In genomic region chr17:29111816-29112499, GRCh38 we compare ENCODE assay signal across 1 cellular context.
TF ChIP-seq lines count a peak whose summit lies in the region.

No MANE protein-coding gene starts in this region.

TF ChIP-seq in K562, 482 proteins besides CTCF, POLR2A, EP300 and RAD21 (continued from another document):
- TF ChIP-seq ZFP30 (CRISPR knock-in tag; IDR thresholded peaks at IDR 0.05; ENCODE audit: borderline replicate concordance) (no peak), NONO (IDR thresholded peaks at IDR 0.05; ENCODE audit: low read depth in 2 of 2, low read length in 1 of 2) (no peak), NFXL1 (CRISPR knock-in tag; IDR thresholded peaks at IDR 0.05) (no peak), SREBF2 (CRISPR knock-in tag; IDR thresholded peaks at IDR 0.05) (no peak), HMGXB4 (CRISPR knock-in tag; IDR thresholded peaks at IDR 0.05) (no peak), KLF6 (CRISPR knock-in tag; IDR thresholded peaks at IDR 0.05; ENCODE audit: borderline replicate concordance) (no peak), ZBTB11 (CRISPR knock-in tag; IDR thresholded peaks at IDR 0.05) (no peak), FOXP4 (CRISPR knock-in tag; IDR thresholded peaks at IDR 0.05; ENCODE audit: borderline replicate concordance) (no peak), MLLT1 (IDR thresholded peaks at IDR 0.05) (no peak), ELF1 (tag; IDR thresholded peaks at IDR 0.05) (no peak), MED1 (CRISPR knock-in tag; IDR thresholded peaks at IDR 0.05; ENCODE audit: borderline replicate concordance) (no peak), PREB (CRISPR knock-in tag; IDR thresholded peaks at IDR 0.05) (no peak), E2F6 (IDR thresholded peaks at IDR 0.05; ENCODE audit: borderline replicate concordance in 1 of 2, extremely low read depth in 1 of 2, insufficient read depth in 1 of 2, insufficient read length in 1 of 2, low read depth in 1 of 2, low read length in 1 of 2, poor library complexity in 1 of 2, severe bottlenecking in 1 of 2) (peak; percentile 23 to 71), REST (CRISPR knock-in tag; IDR thresholded peaks at IDR 0.05; ENCODE audit: low read depth) (no peak), ZNF347 (CRISPR knock-in tag; IDR thresholded peaks at IDR 0.05; ENCODE audit: low read depth) (no peak), CTCFL (IDR thresholded peaks at IDR 0.05; ENCODE audit: borderline replicate concordance, insufficient read depth, low read depth, low read length, poor library complexity, severe bottlenecking) (no peak), DEAF1 (CRISPR knock-in tag; IDR thresholded peaks at IDR 0.05) (0 out of 2 replicates have a peak, but pooled peaks have one; percentile 53), ZNF232 (CRISPR knock-in tag; IDR thresholded peaks at IDR 0.05) (no peak), CBFB (CRISPR knock-in tag; IDR thresholded peaks at IDR 0.05) (no peak), NR2C1 (IDR thresholded peaks at IDR 0.05) (no peak), NR2C1 (tag; IDR thresholded peaks at IDR 0.05) (no peak), KAT8 (IDR thresholded peaks at IDR 0.05; ENCODE audit: low read depth) (no peak), RB1 (IDR thresholded peaks at IDR 0.05; ENCODE audit: low read depth) (peak; percentile 60; the same call in 1 of the 2 replicates), JUN (IDR thresholded peaks at IDR 0.05; ENCODE audit: borderline replicate concordance, low read depth, low read length) (no peak), JUN (CRISPR knock-in tag; IDR thresholded peaks at IDR 0.05; ENCODE audit: borderline replicate concordance) (no peak)
